In genomic region chr12:68560823-68561422, GRCh38 we compare ENCODE assay signal across 20 cellular contexts. TPM values are rescaled to one million over a fixed set of nuclear protein-coding genes. Genes with fewer than 3 reads are reported as not detected.
DNase-seq lines count a peak whose midpoint lies in the region; ATAC-seq and TF ChIP-seq lines count a peak whose summit lies in the region.
"Had no signal": no experiment of that assay in that cellular context is flagged by ENCODE, and none has a peak within 500 bp of the region (broad histone marks: within the 10 kb centered on the region; RNA-seq: fewer than 3 reads in every experiment).

No MANE protein-coding gene starts in this region.

- no peaks in the 10 kb centered on the region for H3K9me3 Mint-ChIP-seq in nephron progenitor cell
- H3K9me3 Mint-ChIP-seq: activated naive CD8-positive, alpha-beta T cell treated with anti-CD3 and anti-CD28 coated beads, Interleukin-2, amount 50 U/mL, for 24 hours; brain; stimulated activated naive CD8-positive, alpha-beta T cell treated with anti-CD3 and anti-CD28 coated beads, Interleukin-15, Interleukin-2, amounts not matched to agents 100 ng/mL and 50 ng/mL, for 24 hours had no signal

- no peak overlapping the region for H2AFZ ChIP-seq in mesenchymal stem cell (ENCODE audit: low read depth, low read length)

- TF ChIP-seq CTCF in heart left ventricle (IDR thresholded peaks at IDR 0.05) (no peak), upper lobe of left lung (IDR thresholded peaks at IDR 0.05) (no peak), nephron progenitor cell (IDR thresholded peaks at IDR 0.05) (no peak)

- H2BK5ac ChIP-seq in mesenchymal stem cell (ENCODE audit: low read depth, low read length, poor library complexity, severe bottlenecking), result no peak overlapping the region

- H3K4me3 Mint-ChIP-seq in nephron progenitor cell, result no peak overlapping the region
- H3K4me3 Mint-ChIP-seq: activated naive CD8-positive, alpha-beta T cell treated with anti-CD3 and anti-CD28 coated beads, Interleukin-2, amount 50 U/mL, for 24 hours; brain; stimulated activated naive CD8-positive, alpha-beta T cell treated with anti-CD3 and anti-CD28 coated beads, Interleukin-15, Interleukin-2, amounts not matched to agents 100 ng/mL and 50 ng/mL, for 24 hours had no signal

- no peak overlapping the region for H3K14ac ChIP-seq in mesenchymal stem cell (ENCODE audit: low read length in 2 of 2)

- no peak for TF ChIP-seq POLR2A in heart left ventricle (IDR thresholded peaks at IDR 0.05)
- no peak for TF ChIP-seq POLR2A in upper lobe of left lung (IDR thresholded peaks at IDR 0.05)

- H2BK15ac ChIP-seq in mesenchymal stem cell (ENCODE audit: low read depth, poor library complexity, severe bottlenecking), result no peak overlapping the region

- peaks cover 12% of the 10 kb centered on the region for H3K4me1 Mint-ChIP-seq in nephron progenitor cell

- 83 to 88% (median 84%) methylated on average over 6 of the region's 6 CpGs for WGBS in heart left ventricle, 4 donors
- 100% methylated on average over 3 of the region's 6 CpGs for WGBS in mesenchymal stem cell
- 78% methylated on average over 6 of the region's 6 CpGs for WGBS in upper lobe of left lung, 2 donors

- H3K79me1 ChIP-seq in mesenchymal stem cell (replicated peaks; ENCODE audit: low read length, poor library complexity, severe bottlenecking), result no peaks in the 10 kb centered on the region

- H3K27me3 ChIP-seq in heart left ventricle, result no peaks in the 10 kb centered on the region
- H3K27me3 ChIP-seq in adipocyte (replicated peaks; ENCODE audit: control insufficient read depth, insufficient read depth, low read length), result no peaks in the 10 kb centered on the region
- H3K27me3 ChIP-seq in mesenchymal stem cell (ENCODE audit: control insufficient read depth in 1 of 2, insufficient read depth in 1 of 2, low read length in 2 of 2), result no peaks in the 10 kb centered on the region
- no peaks in the 10 kb centered on the region for H3K27me3 ChIP-seq in upper lobe of left lung
- H3K27me3 ChIP-seq: tibial artery had no signal

- DNase-seq in heart left ventricle, result no peak
- no peak for DNase-seq in left cardiac atrium
- DNase-seq in adipocyte (ENCODE audit: low read depth), result peak; percentile 11
- DNase-seq in mesenchymal stem cell, result no peak
- DNase-seq in upper lobe of left lung, result no peak
- no peak for DNase-seq in nephron progenitor cell
- DNase-seq in NOMO-1 (lab: John Stamatoyannopoulos, UW; ENCODE audit: unreplicated experiment in 2 of 2), result no peak
- DNase-seq: activated CD4-positive, alpha-beta T cell treated with anti-CD3 and anti-CD28 coated beads, Interleukin-2, amount 50 U/mL, for 48 hours; activated CD4-positive, CD25-positive, alpha-beta regulatory T cell; activated gamma-delta T cell; activated naive CD8-positive, alpha-beta T cell treated with anti-CD3 and anti-CD28 coated beads, Interleukin-2, amount 50 U/mL, for 24 hours; Calu3; effector memory CD4-positive, alpha-beta T cell; KG1; NCI-H1694; NCI-H69; tibial artery had no signal

- H3K18ac ChIP-seq in mesenchymal stem cell (ENCODE audit: low read depth in 1 of 2, low read length in 2 of 2), result peak overlapping the region in 1 of 2 experiments; percentile 85

- H3K27ac ChIP-seq in heart left ventricle, result peak overlapping the region in 10 of 12 donors; percentile 17 to 71 (median 55)
- H3K27ac ChIP-seq in mesenchymal stem cell (ENCODE audit: low read length, poor library complexity, severe bottlenecking), result no peak overlapping the region
- H3K27ac ChIP-seq in upper lobe of left lung, result peak overlapping the region in 3 of 4 donors; percentile 44 to 48 (median 47)
- H3K27ac ChIP-seq: tibial artery had no signal

- no peak overlapping the region for H2AK5ac ChIP-seq in mesenchymal stem cell (ENCODE audit: low read length, severe bottlenecking)

- H3K27ac Mint-ChIP-seq in nephron progenitor cell, result no peak overlapping the region
- H3K27ac Mint-ChIP-seq: activated naive CD8-positive, alpha-beta T cell treated with anti-CD3 and anti-CD28 coated beads, Interleukin-2, amount 50 U/mL, for 24 hours; brain; stimulated activated naive CD8-positive, alpha-beta T cell treated with anti-CD3 and anti-CD28 coated beads, Interleukin-15, Interleukin-2, amounts not matched to agents 100 ng/mL and 50 ng/mL, for 24 hours had no signal

- H3K9ac ChIP-seq in adipocyte (ENCODE audit: low read length) (no peak overlapping the region), mesenchymal stem cell (ENCODE audit: low read length) (no peak overlapping the region)

- no peak overlapping the region for H4K91ac ChIP-seq in mesenchymal stem cell (ENCODE audit: low read length)

- H3K4me1 ChIP-seq in heart left ventricle (peaks cover 0 to 26% (median 11%) of the 10 kb centered on the region in 12 donors), adipocyte (ENCODE audit: control insufficient read depth, insufficient read depth, low read length) (peaks cover 34% of the 10 kb centered on the region), mesenchymal stem cell (ENCODE audit: control insufficient read depth, insufficient read depth, low read depth, low read length) (peaks cover 5% of the 10 kb centered on the region), upper lobe of left lung (peaks cover 0 to 16% (median 5%) of the 10 kb centered on the region in 4 donors)

- no peaks in the 10 kb centered on the region for H3K36me3 Mint-ChIP-seq in nephron progenitor cell (ENCODE audit: low read depth)
- H3K36me3 Mint-ChIP-seq: brain had no signal

- intact Hi-C loops in heart left ventricle (cut with DNase I), result no loop called here
- intact Hi-C loops in left cardiac atrium (cut with DNase I), result no loop called here

- H2BK12ac ChIP-seq in mesenchymal stem cell (ENCODE audit: low read length in 2 of 2), result no peak overlapping the region

- H3K4me3 ChIP-seq in heart left ventricle (no peak overlapping the region), adipocyte (ENCODE audit: low read length) (no peak overlapping the region), mesenchymal stem cell (ENCODE audit: insufficient read depth in 1 of 2, low read depth in 1 of 2, low read length in 2 of 2) (no peak overlapping the region), upper lobe of left lung (no peak overlapping the region)
- H3K4me3 ChIP-seq: tibial artery had no signal

- ATAC-seq in heart left ventricle (no peak), left cardiac atrium (no peak), upper lobe of left lung (ENCODE audit: low FRiP score in 2 of 2) (no peak), HG03097 (IDR thresholded peaks at IDR 0.05; ENCODE audit: low FRiP score, unreplicated experiment) (no peak)

- no peak overlapping the region for H2BK120ac ChIP-seq in mesenchymal stem cell (ENCODE audit: low read depth, low read length)

- no peak overlapping the region for H3K23ac ChIP-seq in mesenchymal stem cell (ENCODE audit: low read length in 2 of 2)

- no peaks in the 10 kb centered on the region for H3K9me3 ChIP-seq in heart left ventricle
- no peaks in the 10 kb centered on the region for H3K9me3 ChIP-seq in adipocyte (ENCODE audit: control insufficient read depth, low read length)
- H3K9me3 ChIP-seq in mesenchymal stem cell (ENCODE audit: control insufficient read depth, low read length), result no peaks in the 10 kb centered on the region
- H3K9me3 ChIP-seq in upper lobe of left lung, result no peaks in the 10 kb centered on the region
- H3K9me3 ChIP-seq: tibial artery had no signal

- no peak overlapping the region for H3K4ac ChIP-seq in mesenchymal stem cell (ENCODE audit: low read depth in 1 of 2, low read length in 2 of 2)

- no peak for TF ChIP-seq EP300 in upper lobe of left lung (IDR thresholded peaks at IDR 0.05)

- no peaks in the 10 kb centered on the region for H3K27me3 Mint-ChIP-seq in nephron progenitor cell (ENCODE audit: low read depth, poor library complexity)
- H3K27me3 Mint-ChIP-seq: activated naive CD8-positive, alpha-beta T cell treated with anti-CD3 and anti-CD28 coated beads, Interleukin-2, amount 50 U/mL, for 24 hours; stimulated activated naive CD8-positive, alpha-beta T cell treated with anti-CD3 and anti-CD28 coated beads, Interleukin-15, Interleukin-2, amounts not matched to agents 100 ng/mL and 50 ng/mL, for 24 hours had no signal

- peak overlapping the region; percentile 47 for H4K8ac ChIP-seq in mesenchymal stem cell (ENCODE audit: low read length)

- H3K36me3 ChIP-seq in heart left ventricle (no peaks in the 10 kb centered on the region), adipocyte (ENCODE audit: control insufficient read depth, insufficient read depth, low read length, severe bottlenecking) (no peaks in the 10 kb centered on the region), mesenchymal stem cell (ENCODE audit: control insufficient read depth in 1 of 2, insufficient read depth in 2 of 2, low read depth in 1 of 2, low read length in 2 of 2) (no peaks in the 10 kb centered on the region), upper lobe of left lung (no peaks in the 10 kb centered on the region)
- H3K36me3 ChIP-seq: tibial artery had no signal

- H3K4me2 ChIP-seq in mesenchymal stem cell (ENCODE audit: low read length, poor library complexity, severe bottlenecking), result no peak overlapping the region

RNA-seq across cellular contexts. Expression of gene RAP1B, which starts 49.8 kb away (rescaled TPM):
- total RNA-seq in heart left ventricle (100 to 1,000 TPM in 1 of 9 donors, 10 to 100 TPM in 8; 39.2 to 113 (median 52.2) TPM), left cardiac atrium (10 to 100 TPM; 82.2 to 91.3 TPM), upper lobe of left lung (100 to 1,000 TPM; 135 to 208 (median 162) TPM)
- polyA plus RNA-seq in heart left ventricle, result 10 to 100 TPM; 25.3 to 84.5 TPM
- polyA plus RNA-seq in mesenchymal stem cell (2013, experiment 1 of 2), result 219 TPM
- polyA plus RNA-seq in mesenchymal stem cell (2013, experiment 2 of 2), result 229 TPM
